ENCODE assay signal across 1 cellular context in genomic region chr14:103385153-103385993, GRCh38.
A peak's percentile ranks its signal among the peaks of the same experiment; 100 is the strongest.
TF ChIP-seq lines count a peak whose summit lies in the region.

MARK3 (plus strand) TSS chr14:103385415; CDS start chr14:103386030, 615 bp downstream.

TF ChIP-seq in H1, 55 proteins besides CTCF, POLR2A, EP300 and RAD21 (continued from another document):
- TF ChIP-seq YY1 (IDR thresholded peaks at IDR 0.05; ENCODE audit: low read depth, low read length) (peak; percentile 98), ASH2L (IDR thresholded peaks at IDR 0.05; ENCODE audit: low read length) (peak; percentile 92), FOSL1 (IDR thresholded peaks at IDR 0.05; ENCODE audit: insufficient read depth, low read depth, low read length) (no peak), TBP (IDR thresholded peaks at IDR 0.05; ENCODE audit: low read depth, low read length) (peak; percentile 62; the same call in 1 of the 2 replicates), PHF8 (conservative IDR thresholded peaks at IDR 0.05; ENCODE audit: low read depth, low read length) (peak; percentile 94), SP1 (IDR thresholded peaks at IDR 0.05; ENCODE audit: low read depth, low read length) (0 out of 2 replicates have a peak, but pooled peaks have one; percentile 7), RFX5 (IDR thresholded peaks at IDR 0.05; ENCODE audit: borderline replicate concordance, low read depth, low read length) (peak; percentile 92), TAF7 (optimal IDR thresholded peaks at IDR 0.05; ENCODE audit: borderline replicate concordance, low read depth, low read length) (no peak), SP4 (IDR thresholded peaks at IDR 0.05; ENCODE audit: low read length) (0 out of 2 replicates have a peak, but pooled peaks have one; percentile 11), SP2 (IDR thresholded peaks at IDR 0.05; ENCODE audit: low read length) (no peak)
